9 cellular contexts compared by ENCODE assay signal in genomic region chr12:4153343-4153892, GRCh38.
DNase-seq lines count a peak whose midpoint lies in the region; ATAC-seq and TF ChIP-seq lines count a peak whose summit lies in the region.
"Had no signal": no experiment of that assay in that cellular context is flagged by ENCODE, and none has a peak within 500 bp of the region (broad histone marks: within the 10 kb centered on the region; RNA-seq: fewer than 3 reads in every experiment).

No MANE protein-coding gene starts in this region.

- no peaks in the 10 kb centered on the region for H3K79me2 ChIP-seq in smooth muscle cell (ENCODE audit: low read depth)

- TF ChIP-seq CTCF in smooth muscle cell (IDR thresholded peaks at IDR 0.05; ENCODE audit: borderline replicate concordance, insufficient read depth, poor library complexity, severe bottlenecking): no peak

- H3K36me3 ChIP-seq in smooth muscle cell (ENCODE audit: low read depth): no peaks in the 10 kb centered on the region

- H3K4me1 ChIP-seq in smooth muscle cell (ENCODE audit: low read depth): no peaks in the 10 kb centered on the region

- no peak overlapping the region for H3K4me3 ChIP-seq in smooth muscle cell

- peak; percentile 75 for DNase-seq in CD1c-positive myeloid dendritic cell (ENCODE audit: extremely low spot score)
- peak; percentile 60 for DNase-seq in activated T-cell treated with anti-CD3 and anti-CD28 coated beads, Interleukin-2, amount 50 U/mL, for 1 hour
- DNase-seq in stimulated activated CD4-positive, alpha-beta T cell treated with anti-CD3 and anti-CD28 coated beads, Interleukin-2, amount 100 ng/mL, for 24 hours: peak; percentile 60 to 71
- DNase-seq in SW480 (ENCODE audit: low spot score): no peak
- no peak for DNase-seq in NCI-H2107 (lab: John Stamatoyannopoulos, UW)
- DNase-seq in smooth muscle cell (lab: John Stamatoyannopoulos, UW; ENCODE audit: unreplicated experiment): no peak
- DNase-seq: right cardiac atrium had no signal

- no peaks in the 10 kb centered on the region for H3F3A ChIP-seq in smooth muscle cell (ENCODE audit: low read depth)

- no peaks in the 10 kb centered on the region for H4K20me1 ChIP-seq in smooth muscle cell (ENCODE audit: low read depth)

- H2AFZ ChIP-seq in smooth muscle cell (ENCODE audit: low read depth): no peak overlapping the region

- H3K27ac ChIP-seq in smooth muscle cell (ENCODE audit: low read depth): no peak overlapping the region

- H3K9me3 ChIP-seq in smooth muscle cell (replicated peaks; ENCODE audit: low read depth): no peaks in the 10 kb centered on the region

- no peak overlapping the region for H3K4me2 ChIP-seq in smooth muscle cell

- H3K9ac ChIP-seq in smooth muscle cell (ENCODE audit: low read depth): no peak overlapping the region

- WGBS in smooth muscle cell (ENCODE audit: low lambda C conversion rate): 79% methylated on average over 3 of the region's 3 CpGs

- peak; percentile 79 for ATAC-seq in GM19438 (IDR thresholded peaks at IDR 0.05; ENCODE audit: low read depth, unreplicated experiment)
- ATAC-seq in HG03520 (IDR thresholded peaks at IDR 0.05; ENCODE audit: unreplicated experiment): peak; percentile 78

- no peaks in the 10 kb centered on the region for H3K27me3 ChIP-seq in smooth muscle cell (ENCODE audit: low read depth)

Comparison
In these comparisons a context has a peak if more than half of its experiments do, and no peak if none do; other contexts are left out.
1. DNase-seq: peak in CD1c-positive myeloid dendritic cell (single experiment), activated T-cell treated with anti-CD3 and anti-CD28 coated beads, Interleukin-2, amount 50 U/mL, for 1 hour (single experiment) and stimulated activated CD4-positive, alpha-beta T cell treated with anti-CD3 and anti-CD28 coated beads, Interleukin-2, amount 100 ng/mL, for 24 hours (2 of 2); none in SW480 (single experiment), NCI-H2107 (single experiment) and smooth muscle cell (single experiment).